Comparison of ENCODE assay signal across 7 cellular contexts in the genomic region with DNA sequence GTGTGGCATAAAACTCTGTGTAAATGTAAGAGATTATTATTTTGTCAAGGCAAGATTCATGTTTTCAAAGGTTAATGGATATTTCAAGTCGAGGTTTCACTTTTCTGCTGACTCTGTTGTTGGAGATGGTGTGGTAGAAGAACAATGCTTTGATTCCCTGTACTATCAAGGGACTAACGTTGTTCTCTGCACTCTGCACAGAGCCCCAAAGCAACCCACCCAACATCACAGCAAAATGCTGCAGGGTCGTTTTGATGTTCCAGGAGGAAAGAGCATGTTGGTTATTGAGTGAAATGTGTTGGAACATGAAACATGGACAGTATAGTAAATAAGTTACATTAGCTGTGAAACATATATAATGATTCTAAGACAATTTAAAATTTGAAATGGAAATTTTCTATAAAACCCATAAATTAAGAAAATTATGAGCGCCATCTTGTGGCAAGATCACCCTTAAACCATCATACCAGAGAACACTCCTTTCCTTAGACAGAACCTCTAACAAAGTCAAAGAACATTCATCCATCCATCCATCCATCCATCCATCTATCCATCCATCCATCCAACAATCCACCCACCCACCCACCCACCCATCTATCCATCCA.
DNase-seq lines count a peak whose midpoint lies in the region; ATAC-seq and TF ChIP-seq lines count a peak whose summit lies in the region.

No MANE protein-coding gene starts in this region.

- no peaks in the 10 kb centered on the region for H3K36me3 Mint-ChIP-seq in WTC11

- CTCF ChIA-PET in WTC11 (lab: Charles Lee) = interaction anchor here (1.6 to 7.2 kb wide), 4 partner anchors 85 to 252 kb away, joined by 6 to 150 read pairs (median 16); no protein-coding TSS in a partner anchor

- no peak overlapping the region for H3K4me2 ChIP-seq in DOHH2 (ENCODE audit: low read length)

- H3K27ac ChIP-seq in DOHH2 (ENCODE audit: low read depth, low read length) = no peak overlapping the region

- no peak overlapping the region for H3K4me3 Mint-ChIP-seq in WTC11

- TF ChIP-seq EP300 in Ishikawa (IDR thresholded peaks at IDR 0.05; ENCODE audit: borderline replicate concordance) = no peak

- peaks cover 12% of the 10 kb centered on the region for H3K4me1 Mint-ChIP-seq in WTC11

- no peaks in the 10 kb centered on the region for H3K27me3 Mint-ChIP-seq in WTC11 (ENCODE audit: low read depth)

- H3F3A ChIP-seq in DOHH2 (ENCODE audit: control insufficient read depth, insufficient read depth) = no peaks in the 10 kb centered on the region

- POLR2A ChIA-PET in WTC11 (lab: Charles Lee) = interaction anchor here (1.6 kb wide), 1 partner anchor 89 kb away, joined by 7 read pairs; no protein-coding TSS in a partner anchor

- H3K36me3 ChIP-seq in DOHH2 (ENCODE audit: control insufficient read depth, low read length) (no peaks in the 10 kb centered on the region), kidney epithelial cell (ENCODE audit: control insufficient read depth, insufficient read depth, low read length) (no peaks in the 10 kb centered on the region)

- H3K27ac Mint-ChIP-seq in WTC11 = no peak overlapping the region

- no peaks in the 10 kb centered on the region for H3K79me2 ChIP-seq in DOHH2 (ENCODE audit: control insufficient read depth, low read length)

- peak; percentile 52 for TF ChIP-seq CTCF in DOHH2 (IDR thresholded peaks at IDR 0.05; ENCODE audit: low read depth, low read length, poor library complexity, severe bottlenecking)
- no peak for TF ChIP-seq CTCF in WTC11 (IDR thresholded peaks at IDR 0.05)
- TF ChIP-seq CTCF in kidney epithelial cell (IDR thresholded peaks at IDR 0.05; ENCODE audit: insufficient read depth, low read length, poor library complexity, severe bottlenecking) = peak; percentile 28

- TF ChIP-seq RAD21 in Ishikawa (IDR thresholded peaks at IDR 0.05; ENCODE audit: low read depth) = peak; percentile 65

- H3K9me3 ChIP-seq in DOHH2 (ENCODE audit: control insufficient read depth, insufficient read depth, low read length) = no peaks in the 10 kb centered on the region

- no peaks in the 10 kb centered on the region for H4K20me1 ChIP-seq in DOHH2 (ENCODE audit: control insufficient read depth, insufficient read depth, low read depth, low read length)

- H3K9me3 Mint-ChIP-seq in WTC11 = no peaks in the 10 kb centered on the region

- H3K4me3 ChIP-seq in DOHH2 (ENCODE audit: low read length) (no peak overlapping the region), kidney epithelial cell (ENCODE audit: low read depth, low read length) (no peak overlapping the region)

- peaks cover 9% of the 10 kb centered on the region for H3K4me1 ChIP-seq in DOHH2 (ENCODE audit: control insufficient read depth, low read length)

- H3K27me3 ChIP-seq in DOHH2 (ENCODE audit: control insufficient read depth, low read length) (peaks cover 9% of the 10 kb centered on the region), kidney epithelial cell (ENCODE audit: control insufficient read depth, insufficient read depth, low read length) (no peaks in the 10 kb centered on the region)

- peak; percentile 47; the same call in 1 of the 2 replicates for ATAC-seq in WTC11

- H3K9me2 ChIP-seq in DOHH2 (replicated peaks; ENCODE audit: control insufficient read depth, low read length) = no peaks in the 10 kb centered on the region

- DNase-seq in WTC11 (ENCODE audit: low spot score) (no peak), kidney epithelial cell (ENCODE audit: low read depth) (no peak), GOT3 (lab: John Stamatoyannopoulos, UW) (no peak), NCI-H187 (lab: John Stamatoyannopoulos, UW) (no peak), HK-2 (ENCODE audit: unreplicated experiment) (no peak)

TF ChIP-seq in Ishikawa, 13 proteins besides CTCF, POLR2A, EP300 and RAD21:
- TF ChIP-seq ZBTB7A (IDR thresholded peaks at IDR 0.05; ENCODE audit: low read depth) (no peak), YY1 (IDR thresholded peaks at IDR 0.05; ENCODE audit: low read depth) (no peak), EGR1 (IDR thresholded peaks at IDR 0.05) (no peak), NFIC (IDR thresholded peaks at IDR 0.05) (no peak), TCF12 (IDR thresholded peaks at IDR 0.05; ENCODE audit: low read depth) (no peak), TEAD4 (IDR thresholded peaks at IDR 0.05) (no peak)
- TF ChIP-seq, protein P1, sequence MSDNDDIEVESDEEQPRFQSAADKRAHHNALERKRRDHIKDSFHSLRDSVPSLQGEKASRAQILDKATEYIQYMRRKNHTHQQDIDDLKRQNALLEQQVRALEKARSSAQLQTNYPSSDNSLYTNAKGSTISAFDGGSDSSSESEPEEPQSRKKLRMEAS (IDR thresholded peaks at IDR 0.05) = no peak
- TF ChIP-seq, protein P2, sequence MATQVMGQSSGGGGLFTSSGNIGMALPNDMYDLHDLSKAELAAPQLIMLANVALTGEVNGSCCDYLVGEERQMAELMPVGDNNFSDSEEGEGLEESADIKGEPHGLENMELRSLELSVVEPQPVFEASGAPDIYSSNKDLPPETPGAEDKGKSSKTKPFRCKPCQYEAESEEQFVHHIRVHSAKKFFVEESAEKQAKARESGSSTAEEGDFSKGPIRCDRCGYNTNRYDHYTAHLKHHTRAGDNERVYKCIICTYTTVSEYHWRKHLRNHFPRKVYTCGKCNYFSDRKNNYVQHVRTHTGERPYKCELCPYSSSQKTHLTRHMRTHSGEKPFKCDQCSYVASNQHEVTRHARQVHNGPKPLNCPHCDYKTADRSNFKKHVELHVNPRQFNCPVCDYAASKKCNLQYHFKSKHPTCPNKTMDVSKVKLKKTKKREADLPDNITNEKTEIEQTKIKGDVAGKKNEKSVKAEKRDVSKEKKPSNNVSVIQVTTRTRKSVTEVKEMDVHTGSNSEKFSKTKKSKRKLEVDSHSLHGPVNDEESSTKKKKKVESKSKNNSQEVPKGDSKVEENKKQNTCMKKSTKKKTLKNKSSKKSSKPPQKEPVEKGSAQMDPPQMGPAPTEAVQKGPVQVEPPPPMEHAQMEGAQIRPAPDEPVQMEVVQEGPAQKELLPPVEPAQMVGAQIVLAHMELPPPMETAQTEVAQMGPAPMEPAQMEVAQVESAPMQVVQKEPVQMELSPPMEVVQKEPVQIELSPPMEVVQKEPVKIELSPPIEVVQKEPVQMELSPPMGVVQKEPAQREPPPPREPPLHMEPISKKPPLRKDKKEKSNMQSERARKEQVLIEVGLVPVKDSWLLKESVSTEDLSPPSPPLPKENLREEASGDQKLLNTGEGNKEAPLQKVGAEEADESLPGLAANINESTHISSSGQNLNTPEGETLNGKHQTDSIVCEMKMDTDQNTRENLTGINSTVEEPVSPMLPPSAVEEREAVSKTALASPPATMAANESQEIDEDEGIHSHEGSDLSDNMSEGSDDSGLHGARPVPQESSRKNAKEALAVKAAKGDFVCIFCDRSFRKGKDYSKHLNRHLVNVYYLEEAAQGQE (IDR thresholded peaks at IDR 0.05; ENCODE audit: low read depth) = no peak
- TF ChIP-seq, protein P3, sequence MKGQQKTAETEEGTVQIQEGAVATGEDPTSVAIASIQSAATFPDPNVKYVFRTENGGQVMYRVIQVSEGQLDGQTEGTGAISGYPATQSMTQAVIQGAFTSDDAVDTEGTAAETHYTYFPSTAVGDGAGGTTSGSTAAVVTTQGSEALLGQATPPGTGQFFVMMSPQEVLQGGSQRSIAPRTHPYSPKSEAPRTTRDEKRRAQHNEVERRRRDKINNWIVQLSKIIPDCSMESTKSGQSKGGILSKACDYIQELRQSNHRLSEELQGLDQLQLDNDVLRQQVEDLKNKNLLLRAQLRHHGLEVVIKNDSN (IDR thresholded peaks at IDR 0.05) = no peak

TF ChIP-seq in WTC11, 78 proteins besides CTCF, POLR2A, EP300 and RAD21:
- TF ChIP-seq NR2C2 (CRISPR knock-in tag; IDR thresholded peaks at IDR 0.05) (no peak), NR1H2 (CRISPR knock-in tag; IDR thresholded peaks at IDR 0.05) (no peak)
